In the genomic region with DNA sequence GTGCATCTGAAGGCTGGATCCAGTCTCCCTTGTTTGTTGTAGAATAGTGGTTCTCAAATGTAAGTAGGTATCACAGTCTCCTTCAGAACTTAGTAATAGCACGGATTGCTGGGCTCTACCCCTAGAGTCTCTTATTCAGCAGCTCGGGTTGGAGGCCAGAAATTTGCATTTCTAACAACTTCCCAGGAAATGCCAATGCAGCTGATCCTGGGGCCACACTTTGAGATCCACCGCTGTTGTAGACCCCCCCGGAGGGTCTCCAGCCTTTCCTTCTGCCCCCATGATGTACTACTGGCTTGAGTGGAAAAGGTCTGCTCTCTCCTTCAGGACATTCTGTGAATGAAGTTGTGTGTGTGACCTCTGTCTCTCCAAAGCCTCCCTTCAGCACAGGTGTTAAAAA, we compare ENCODE assay signal across 1 cellular context.
TF ChIP-seq lines count a peak whose summit lies in the region.

No MANE protein-coding gene starts in this region.

TF ChIP-seq in GM23338, 12 proteins besides CTCF, POLR2A, EP300 and RAD21 (continued from another document):
- TF ChIP-seq, protein P1, sequence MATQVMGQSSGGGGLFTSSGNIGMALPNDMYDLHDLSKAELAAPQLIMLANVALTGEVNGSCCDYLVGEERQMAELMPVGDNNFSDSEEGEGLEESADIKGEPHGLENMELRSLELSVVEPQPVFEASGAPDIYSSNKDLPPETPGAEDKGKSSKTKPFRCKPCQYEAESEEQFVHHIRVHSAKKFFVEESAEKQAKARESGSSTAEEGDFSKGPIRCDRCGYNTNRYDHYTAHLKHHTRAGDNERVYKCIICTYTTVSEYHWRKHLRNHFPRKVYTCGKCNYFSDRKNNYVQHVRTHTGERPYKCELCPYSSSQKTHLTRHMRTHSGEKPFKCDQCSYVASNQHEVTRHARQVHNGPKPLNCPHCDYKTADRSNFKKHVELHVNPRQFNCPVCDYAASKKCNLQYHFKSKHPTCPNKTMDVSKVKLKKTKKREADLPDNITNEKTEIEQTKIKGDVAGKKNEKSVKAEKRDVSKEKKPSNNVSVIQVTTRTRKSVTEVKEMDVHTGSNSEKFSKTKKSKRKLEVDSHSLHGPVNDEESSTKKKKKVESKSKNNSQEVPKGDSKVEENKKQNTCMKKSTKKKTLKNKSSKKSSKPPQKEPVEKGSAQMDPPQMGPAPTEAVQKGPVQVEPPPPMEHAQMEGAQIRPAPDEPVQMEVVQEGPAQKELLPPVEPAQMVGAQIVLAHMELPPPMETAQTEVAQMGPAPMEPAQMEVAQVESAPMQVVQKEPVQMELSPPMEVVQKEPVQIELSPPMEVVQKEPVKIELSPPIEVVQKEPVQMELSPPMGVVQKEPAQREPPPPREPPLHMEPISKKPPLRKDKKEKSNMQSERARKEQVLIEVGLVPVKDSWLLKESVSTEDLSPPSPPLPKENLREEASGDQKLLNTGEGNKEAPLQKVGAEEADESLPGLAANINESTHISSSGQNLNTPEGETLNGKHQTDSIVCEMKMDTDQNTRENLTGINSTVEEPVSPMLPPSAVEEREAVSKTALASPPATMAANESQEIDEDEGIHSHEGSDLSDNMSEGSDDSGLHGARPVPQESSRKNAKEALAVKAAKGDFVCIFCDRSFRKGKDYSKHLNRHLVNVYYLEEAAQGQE (IDR thresholded peaks at IDR 0.05; ENCODE audit: unreplicated experiment), result no peak
- no peak for TF ChIP-seq CREB1 (CRISPR knock-in tag; IDR thresholded peaks at IDR 0.05; ENCODE audit: low read depth)
- peak; percentile 19; the same call in 1 of the 2 replicates for TF ChIP-seq ZNF462 (CRISPR knock-in tag; IDR thresholded peaks at IDR 0.05)
- TF ChIP-seq, protein P2, sequence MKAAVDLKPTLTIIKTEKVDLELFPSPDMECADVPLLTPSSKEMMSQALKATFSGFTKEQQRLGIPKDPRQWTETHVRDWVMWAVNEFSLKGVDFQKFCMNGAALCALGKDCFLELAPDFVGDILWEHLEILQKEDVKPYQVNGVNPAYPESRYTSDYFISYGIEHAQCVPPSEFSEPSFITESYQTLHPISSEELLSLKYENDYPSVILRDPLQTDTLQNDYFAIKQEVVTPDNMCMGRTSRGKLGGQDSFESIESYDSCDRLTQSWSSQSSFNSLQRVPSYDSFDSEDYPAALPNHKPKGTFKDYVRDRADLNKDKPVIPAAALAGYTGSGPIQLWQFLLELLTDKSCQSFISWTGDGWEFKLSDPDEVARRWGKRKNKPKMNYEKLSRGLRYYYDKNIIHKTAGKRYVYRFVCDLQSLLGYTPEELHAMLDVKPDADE (IDR thresholded peaks at IDR 0.05), result no peak
